2 cellular contexts compared by ENCODE assay signal in the genomic region with DNA sequence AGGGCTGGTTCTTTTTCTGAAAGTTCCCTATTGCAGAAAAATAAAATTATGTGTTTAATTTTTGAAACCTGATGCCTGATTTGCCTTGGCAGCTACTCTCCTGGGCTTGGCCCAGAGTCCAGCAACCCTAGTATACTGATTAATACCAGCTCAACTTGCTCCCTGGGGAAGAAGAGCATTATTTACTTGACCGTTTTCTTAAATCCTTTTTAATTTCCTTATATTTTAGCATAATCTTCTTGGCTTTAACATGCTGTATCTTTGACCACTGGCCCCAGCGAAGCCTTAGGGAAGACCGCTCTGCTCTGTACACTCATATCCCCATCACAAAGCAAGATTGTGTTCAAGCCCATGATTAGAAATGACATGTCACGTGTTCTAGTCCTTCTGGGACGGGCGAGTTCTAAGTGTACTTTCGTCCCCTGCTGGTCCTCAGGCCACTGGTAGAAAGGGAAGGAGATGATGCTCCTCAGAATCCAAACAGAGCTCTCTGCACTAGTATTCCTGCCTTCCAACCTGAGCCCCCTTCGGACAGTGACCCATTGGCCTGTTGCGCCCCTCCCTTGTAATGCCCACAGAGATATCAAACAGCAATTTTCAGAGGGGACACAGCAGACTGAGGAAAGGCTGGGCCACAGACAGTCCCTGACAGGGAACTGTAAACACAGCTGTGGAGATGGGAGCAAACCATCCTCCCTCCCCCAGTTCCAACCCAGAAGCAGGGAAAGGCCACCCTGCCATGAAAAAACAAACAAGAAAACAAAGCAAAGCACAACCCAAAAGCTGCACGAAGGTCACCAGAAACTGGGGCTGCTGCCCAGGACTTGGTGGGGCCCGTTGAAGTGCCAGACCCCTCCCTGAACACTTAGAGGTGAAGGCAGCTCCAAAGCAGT.
TF ChIP-seq lines count a peak whose summit lies in the region.

No MANE protein-coding gene starts in this region.

TF ChIP-seq in HEK293, 187 proteins besides CTCF, POLR2A, EP300 and RAD21:
- TF ChIP-seq, protein P1, sequence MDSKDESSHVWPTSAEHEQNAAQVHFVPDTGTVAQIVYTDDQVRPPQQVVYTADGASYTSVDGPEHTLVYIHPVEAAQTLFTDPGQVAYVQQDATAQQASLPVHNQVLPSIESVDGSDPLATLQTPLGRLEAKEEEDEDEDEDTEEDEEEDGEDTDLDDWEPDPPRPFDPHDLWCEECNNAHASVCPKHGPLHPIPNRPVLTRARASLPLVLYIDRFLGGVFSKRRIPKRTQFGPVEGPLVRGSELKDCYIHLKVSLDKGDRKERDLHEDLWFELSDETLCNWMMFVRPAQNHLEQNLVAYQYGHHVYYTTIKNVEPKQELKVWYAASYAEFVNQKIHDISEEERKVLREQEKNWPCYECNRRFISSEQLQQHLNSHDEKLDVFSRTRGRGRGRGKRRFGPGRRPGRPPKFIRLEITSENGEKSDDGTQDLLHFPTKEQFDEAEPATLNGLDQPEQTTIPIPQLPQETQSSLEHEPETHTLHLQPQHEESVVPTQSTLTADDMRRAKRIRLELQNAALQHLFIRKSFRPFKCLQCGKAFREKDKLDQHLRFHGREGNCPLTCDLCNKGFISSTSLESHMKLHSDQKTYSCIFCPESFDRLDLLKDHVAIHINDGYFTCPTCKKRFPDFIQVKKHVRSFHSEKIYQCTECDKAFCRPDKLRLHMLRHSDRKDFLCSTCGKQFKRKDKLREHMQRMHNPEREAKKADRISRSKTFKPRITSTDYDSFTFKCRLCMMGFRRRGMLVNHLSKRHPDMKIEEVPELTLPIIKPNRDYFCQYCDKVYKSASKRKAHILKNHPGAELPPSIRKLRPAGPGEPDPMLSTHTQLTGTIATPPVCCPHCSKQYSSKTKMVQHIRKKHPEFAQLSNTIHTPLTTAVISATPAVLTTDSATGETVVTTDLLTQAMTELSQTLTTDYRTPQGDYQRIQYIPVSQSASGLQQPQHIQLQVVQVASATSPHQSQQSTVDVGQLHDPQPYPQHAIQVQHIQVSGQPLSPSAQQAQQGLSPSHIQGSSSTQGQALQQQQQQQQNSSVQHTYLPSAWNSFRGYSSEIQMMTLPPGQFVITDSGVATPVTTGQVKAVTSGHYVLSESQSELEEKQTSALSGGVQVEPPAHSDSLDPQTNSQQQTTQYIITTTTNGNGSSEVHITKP (tag by site-specific recombination; IDR thresholded peaks at IDR 0.05) = peak; percentile 47; the same call in 1 of the 2 replicates
- no peak for TF ChIP-seq ZSCAN23 (tag by site-specific recombination; IDR thresholded peaks at IDR 0.05)

TF ChIP-seq in SK-N-SH, 30 proteins besides CTCF, POLR2A, EP300 and RAD21:
- TF ChIP-seq, protein P2, sequence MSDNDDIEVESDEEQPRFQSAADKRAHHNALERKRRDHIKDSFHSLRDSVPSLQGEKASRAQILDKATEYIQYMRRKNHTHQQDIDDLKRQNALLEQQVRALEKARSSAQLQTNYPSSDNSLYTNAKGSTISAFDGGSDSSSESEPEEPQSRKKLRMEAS (IDR thresholded peaks at IDR 0.05; ENCODE audit: low read depth) = no peak
- no peak for TF ChIP-seq ZBTB33 (IDR thresholded peaks at IDR 0.05; ENCODE audit: borderline replicate concordance, low read depth)
